Comparison of ENCODE assay signal across 1 cellular context in the genomic region with DNA sequence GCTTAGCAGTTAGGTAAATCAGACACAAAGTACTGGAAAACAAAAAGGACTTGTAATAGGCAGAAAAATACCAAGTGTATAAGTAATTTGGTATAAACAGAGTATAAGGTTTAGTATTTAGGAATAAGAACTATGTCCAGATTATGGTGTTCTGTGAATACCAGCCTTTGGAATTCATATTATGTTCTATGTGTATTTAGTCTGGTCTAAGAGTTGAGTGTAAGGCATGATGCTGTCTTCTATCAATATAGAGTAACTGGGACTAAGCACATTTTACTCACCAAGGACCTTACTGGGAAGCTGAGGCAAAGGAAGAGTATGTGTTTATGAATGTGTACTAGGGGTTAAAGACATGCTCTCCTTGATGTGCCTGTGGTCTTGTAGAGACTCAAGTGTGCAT.
A peak's percentile ranks its signal among the peaks of the same experiment; 100 is the strongest.
TF ChIP-seq lines count a peak whose summit lies in the region.

No MANE protein-coding gene starts in this region.

TF ChIP-seq in IMR-90, 13 proteins besides CTCF, POLR2A, EP300 and RAD21:
- TF ChIP-seq BHLHE40 (IDR thresholded peaks at IDR 0.05; ENCODE audit: low read depth, low read length) (0 out of 2 replicates have a peak, but pooled peaks have one; percentile 21), FOS (IDR thresholded peaks at IDR 0.05; ENCODE audit: low read depth, low read length) (peak; percentile 41; the same call in 1 of the 2 replicates), MAFK (IDR thresholded peaks at IDR 0.05; ENCODE audit: low read depth, low read length) (no peak), MAZ (IDR thresholded peaks at IDR 0.05; ENCODE audit: borderline replicate concordance, low read depth, low read length) (no peak)
